Comparison of ENCODE assay signal across 1 cellular context in genomic region chr11:74720596-74721478, GRCh38.
TF ChIP-seq lines count a peak whose summit lies in the region.

No MANE protein-coding gene starts in this region.

TF ChIP-seq in IMR-90, 13 proteins besides CTCF, POLR2A, EP300 and RAD21 (continued from another document):
- no peak for TF ChIP-seq ELK1 (IDR thresholded peaks at IDR 0.05; ENCODE audit: borderline replicate concordance, low read depth, low read length)
- TF ChIP-seq NFE2L2 (IDR thresholded peaks at IDR 0.05; ENCODE audit: low read depth, low read length) = no peak
- TF ChIP-seq MAZ (IDR thresholded peaks at IDR 0.05; ENCODE audit: borderline replicate concordance, low read depth, low read length) = peak; percentile 93; the same call in 1 of the 2 replicates
